8 cellular contexts compared by ENCODE assay signal in genomic region chr7:1175967-1176851, GRCh38. TPM values are rescaled to one million over a fixed set of nuclear protein-coding genes. Genes with fewer than 3 reads are reported as not detected.
DNase-seq lines count a peak whose midpoint lies in the region; ATAC-seq and TF ChIP-seq lines count a peak whose summit lies in the region.

No MANE protein-coding gene starts in this region.

- ATAC-seq in HG03432 (IDR thresholded peaks at IDR 0.05; ENCODE audit: unreplicated experiment) (peak; percentile 66), HG03039 (IDR thresholded peaks at IDR 0.05; ENCODE audit: unreplicated experiment) (no peak)

- H3K9ac ChIP-seq in endodermal cell (ENCODE audit: extremely low read depth, low read length, poor library complexity, severe bottlenecking), result no peak overlapping the region

- WGBS in endodermal cell (ENCODE audit: insufficient coverage in 1 of 2, insufficient read length in 1 of 2), 2 experiments, result 42 to 43% methylated on average over 33 to 44 of the region's 44 CpGs

- H3K27ac ChIP-seq in endodermal cell (ENCODE audit: low read depth, low read length), result no peak overlapping the region

- TF ChIP-seq CTCF in endodermal cell (conservative IDR thresholded peaks at IDR 0.05), result peak; percentile 92

- peaks cover 7% of the 10 kb centered on the region for H3K27me3 Mint-ChIP-seq in endodermal cell (ENCODE audit: insufficient read depth)

- H3K9me3 Mint-ChIP-seq in endodermal cell, result peaks cover 17% of the 10 kb centered on the region

- no peaks in the 10 kb centered on the region for H3K4me1 ChIP-seq in endodermal cell (ENCODE audit: control insufficient read depth, insufficient read depth, low read length)

- H3K4me3 ChIP-seq in endodermal cell (ENCODE audit: low read length), result no peak overlapping the region

- DNase-seq in GDM1 (lab: John Stamatoyannopoulos, UW) (peak; percentile 51), NOMO-1 (lab: John Stamatoyannopoulos, UW; ENCODE audit: unreplicated experiment in 2 of 2) (peak; percentile 35 to 78), endodermal cell (peak; percentile 97), mucosa of gallbladder (ENCODE audit: low spot score) (peak; percentile 83)
- DNase-seq in activated CD8-positive, alpha-beta memory T cell treated with anti-CD3 and anti-CD28 coated beads for 24 hours, result peak; percentile 98
- DNase-seq in stimulated activated CD8-positive, alpha-beta memory T cell treated with anti-CD3 and anti-CD28 coated beads, Interleukin-4, amount 100 ng/mL, for 1 hour (ENCODE audit: low read depth in 2 of 2, low spot score in 1 of 2), result peak; percentile 60 to 69

- H3K36me3 Mint-ChIP-seq in endodermal cell (ENCODE audit: low read depth), result no peaks in the 10 kb centered on the region

- no peaks in the 10 kb centered on the region for H3K36me3 ChIP-seq in endodermal cell (ENCODE audit: control insufficient read depth, insufficient read depth, low read length)

- no peaks in the 10 kb centered on the region for H3K27me3 ChIP-seq in endodermal cell (ENCODE audit: control insufficient read depth, insufficient read depth, low read length, poor library complexity, severe bottlenecking)

- no peaks in the 10 kb centered on the region for H3K4me1 Mint-ChIP-seq in endodermal cell

- no peak overlapping the region for H3K27ac Mint-ChIP-seq in endodermal cell

- H3K4me3 Mint-ChIP-seq in endodermal cell, result no peak overlapping the region

- H3K9me3 ChIP-seq in endodermal cell (ENCODE audit: control insufficient read depth, low read length), result peaks cover 10% of the 10 kb centered on the region

RNA-seq across cellular contexts. Expression of gene ZFAND2A, which starts 16.2 kb away (rescaled TPM):
- 10 to 100 TPM; 14.9 to 17.1 TPM for total RNA-seq in endodermal cell
- polyA plus RNA-seq in endodermal cell (2013, experiment 1 of 2), result 24.1 TPM
- polyA plus RNA-seq in endodermal cell (2013, experiment 2 of 2), result 25.0 TPM
- total RNA-seq in mucosa of gallbladder, result 19.2 TPM

RNA-seq across cellular contexts. Expression of gene UNCX, which starts 56.5 kb away (rescaled TPM):
- total RNA-seq in endodermal cell (under 1 TPM in 1 of 2 donors, not detected in 1; 0.13 TPM), mucosa of gallbladder (not detected)
- polyA plus RNA-seq in endodermal cell (2013, experiment 1 of 2), result 15.6 TPM
- polyA plus RNA-seq in endodermal cell (2013, experiment 2 of 2), result 11.1 TPM
